In genomic region chr1:25922633-25923567, GRCh38 we compare ENCODE assay signal across 9 cellular contexts. TPM values are rescaled to one million over a fixed set of nuclear protein-coding genes. Genes with fewer than 3 reads are reported as not detected.
DNase-seq lines count a peak whose midpoint lies in the region; ATAC-seq, FAIRE-seq and TF ChIP-seq lines count a peak whose summit lies in the region.
"Had no signal": no experiment of that assay in that cellular context is flagged by ENCODE, and none has a peak within 500 bp of the region (broad histone marks: within the 10 kb centered on the region; RNA-seq: fewer than 3 reads in every experiment).

No MANE protein-coding gene starts in this region.

- SMC1A ChIA-PET in GM12878 (lab: Charles Lee; ENCODE audit: uncharacterized antibody, unreplicated experiment) = interaction anchor here (1.3 kb wide), 1 partner anchor 75 kb away, joined by 3 read pairs; the partner anchor contains the start of gene PAFAH2

- H3K9ac ChIP-seq in GM12878 (ENCODE audit: control insufficient read depth, insufficient read depth, low read length) = no peak overlapping the region; the same call in 1 of the 2 replicates

- H3K4me1 ChIP-seq in GM12878 (ENCODE audit: control insufficient read depth, insufficient read depth, low read length) = 0 out of 2 replicates have a peak, but pooled peaks cover 5% of the 10 kb centered on the region
- H3K4me1 ChIP-seq in iPS DF 6.9 (ENCODE audit: control insufficient read depth, insufficient read depth, low read length) = peaks cover 6% of the 10 kb centered on the region; the same call in 1 of the 2 replicates

- CTCF ChIA-PET in GM12878 (lab: Yijun Ruan, JAX) = interaction anchor here (0.6 kb wide), 1 partner anchor 102 kb away, joined by 3 read pairs; no protein-coding TSS in a partner anchor

- ATAC-seq in GM12878 (peak; percentile 52), GM21529 (IDR thresholded peaks at IDR 0.05; ENCODE audit: unreplicated experiment) (no peak)

- H3K27ac ChIP-seq in GM12878 (ENCODE audit: control insufficient read depth, insufficient read depth) (no peak overlapping the region), iPS DF 6.9 (ENCODE audit: low read length) (no peak overlapping the region)

- intact Hi-C loops in GM12878 (cut with micrococcal nuclease; ENCODE audit: unreplicated experiment) = no loop called here

- in situ Hi-C loops in ACHN (cut with HindIII; ENCODE audit: low pct_ligation_motif_present, low pct_unique_long_range_greater_than_20kb, low sequenced_read_pairs) (no loop called here), GM12878 (cut with MboI) (no loop called here)

- H4K20me1 ChIP-seq in GM12878 (ENCODE audit: control insufficient read depth, insufficient read depth) = no peaks in the 10 kb centered on the region; the same call in 1 of the 2 replicates

- 4% methylated on average over 69 of the region's 69 CpGs for WGBS in GM12878 (ENCODE audit: insufficient coverage, insufficient replicate concordance, low lambda C conversion rate, missing lambda C conversion rate)
- no CpG with 5 or more reads among the region's 69 CpGs for WGBS in iPS DF 6.9 (ENCODE audit: insufficient coverage, insufficient read length)

- no peak for TF ChIP-seq EP300 in GM12878 (IDR thresholded peaks at IDR 0.05; ENCODE audit: borderline replicate concordance in 1 of 2, control insufficient read depth in 1 of 2, low read depth in 2 of 2, low read length in 2 of 2)

- H3K36me3 ChIP-seq in GM12878 (ENCODE audit: control insufficient read depth in 2 of 2, insufficient read depth in 2 of 2, low read length in 1 of 2) (no peaks in the 10 kb centered on the region), iPS DF 6.9 (ENCODE audit: control insufficient read depth, insufficient read depth, low read length) (no peaks in the 10 kb centered on the region)

- H2AFZ ChIP-seq in GM12878 (ENCODE audit: control insufficient read depth, low read depth, low read length) = peak overlapping the region; percentile 23; the same call in 1 of the 2 replicates

- no peak for TF ChIP-seq CTCF in GM12878 (IDR thresholded peaks at IDR 0.05 in 2 of 3, conservative IDR thresholded peaks at IDR 0.05 in 1 of 3; ENCODE audit: control insufficient read depth in 2 of 3, extremely low read depth in 1 of 3, insufficient read depth in 1 of 3, low read depth in 3 of 3, low read length in 3 of 3)

- H3K27me3 ChIP-seq in GM12878 (replicated peaks in 1 of 2; ENCODE audit: control insufficient read depth in 2 of 2, insufficient read depth in 2 of 2, low read length in 1 of 2) (peaks cover 4 to 18% of the 10 kb centered on the region in 2 experiments), iPS DF 6.9 (ENCODE audit: control insufficient read depth, insufficient read depth, low read length) (no peaks in the 10 kb centered on the region)

- H3K4me3 ChIP-seq in GM12878 (peak overlapping the region; percentile 35; the same call in 1 of the 2 replicates), iPS DF 6.9 (ENCODE audit: low read length) (peak overlapping the region; percentile 75)

- BruUV-seq in GM12878 (replicated peaks; lab: Mats Ljungman, UMichigan) = no TSS peak

- H3K4me2 ChIP-seq in GM12878 (ENCODE audit: control insufficient read depth, insufficient read depth) = peak overlapping the region; percentile 89

- POLR2A ChIA-PET in GM12878 (lab: Charles Lee) = no interaction called here

- TF ChIP-seq RAD21 in GM12878 (IDR thresholded peaks at IDR 0.05; ENCODE audit: insufficient read depth, low read depth, low read length) = no peak

- TF ChIP-seq POLR2A in GM12878 (IDR thresholded peaks at IDR 0.05; ENCODE audit: low read depth, low read length) = no peak

- H3K79me2 ChIP-seq in GM12878 (ENCODE audit: control insufficient read depth, insufficient read depth, low read length) = no peaks in the 10 kb centered on the region

- DNase-seq in ACHN (peak; percentile 61), HCEC 1CT (peak; percentile 18), T-helper 2 cell (peak; percentile 12 to 71 (median 24)), GM12878 (ENCODE audit: low read depth, low spot score) (no peak), iPS DF 6.9 (ENCODE audit: low read depth, low spot score) (no peak), retina (peak; percentile 85), SKM-1 treated with dmso at 0.1 percent for 144 hours (lab: John Stamatoyannopoulos, UW; ENCODE audit: unreplicated experiment) (no peak)

- no peaks in the 10 kb centered on the region for H3K9me3 ChIP-seq in GM12878 (replicated peaks; ENCODE audit: control insufficient read depth, insufficient read depth, low read length)
- H3K9me3 ChIP-seq in iPS DF 6.9 (ENCODE audit: control insufficient read depth, insufficient read depth, low read length) = no peaks in the 10 kb centered on the region

- FAIRE-seq in GM12878 (lab: Jason Lieb, UNC) = no peak
- FAIRE-seq: islet of Langerhans had no signal

- RAD21 ChIA-PET in GM12878 (lab: Charles Lee; ENCODE audit: unreplicated experiment) = interaction anchor here (0.6 to 1.4 kb wide), 2 partner anchors 54 to 75 kb away, joined by 3 read pairs; partner anchors contain the start of gene PAFAH2

TF ChIP-seq in GM12878, 131 proteins besides CTCF, POLR2A, EP300 and RAD21:
- TF ChIP-seq TCF7 (IDR thresholded peaks at IDR 0.05; ENCODE audit: borderline replicate concordance) = no peak
- TF ChIP-seq RUNX3 (IDR thresholded peaks at IDR 0.05; ENCODE audit: low read length) = 0 out of 2 replicates have a peak, but pooled peaks have one; percentile 14
- 0 out of 2 replicates have a peak, but pooled peaks have one; percentile 27 for TF ChIP-seq BACH1 (IDR thresholded peaks at IDR 0.05; ENCODE audit: borderline replicate concordance)
- TF ChIP-seq EZH2 (IDR thresholded peaks at IDR 0.05; ENCODE audit: borderline replicate concordance, control insufficient read depth, low read depth, low read length) = 0 out of 2 replicates have a peak, but pooled peaks have one; percentile 27
- TF ChIP-seq BHLHE40 (IDR thresholded peaks at IDR 0.05; ENCODE audit: borderline replicate concordance in 1 of 2, low read depth in 2 of 2, low read length in 1 of 2) = peak; percentile 21 to 80; a peak in 3 of 4 replicates
- TF ChIP-seq RELA (IDR thresholded peaks at IDR 0.05; ENCODE audit: borderline replicate concordance, partially characterized antibody) = no peak
- TF ChIP-seq SUZ12 (IDR thresholded peaks at IDR 0.05; ENCODE audit: unreplicated experiment) = peak; percentile 57
- peak; percentile 52; the same call in 1 of the 2 replicates for TF ChIP-seq SPI1 (IDR thresholded peaks at IDR 0.05; ENCODE audit: borderline replicate concordance, insufficient read depth, low read depth, low read length)
- no peak for TF ChIP-seq CHD4 (IDR thresholded peaks at IDR 0.05)
- peak; percentile 48 for TF ChIP-seq YY1 (IDR thresholded peaks at IDR 0.05; ENCODE audit: low read depth, low read length)

RNA-seq across cellular contexts. Expression of gene STMN1, which starts 16.7 kb away (rescaled TPM):
- 45.7 and 49.5 TPM in 2 replicates for total RNA-seq in GM12878 (2013; cell fraction: nucleolus; rRNA removed)
- total RNA-seq in GM12878 (2014; rRNA removed) = 314 and 374 TPM in 2 replicates
- total RNA-seq in GM12878 (2014; rRNA removed; fragmentation: Illumina TruSeq; extraction: Trizol) = 248 and 281 TPM in 2 replicates
- 342 and 364 TPM in 2 replicates for total RNA-seq in GM12878 (2021)
- polyA plus RNA-seq in GM12878 (2011; ENCODE audit: low read depth) = 139 TPM
- 233 and 239 TPM in 2 replicates for polyA plus RNA-seq in GM12878 (2011; rRNA removed)
- 69.1 and 90.6 TPM in 2 replicates for polyA plus RNA-seq in GM12878 (2011; cell fraction: cytosol; rRNA removed)
- 111 and 178 TPM in 2 replicates for polyA plus RNA-seq in GM12878 (2011; cell fraction: nucleus; rRNA removed)
- polyA plus RNA-seq in GM12878 (2012) = 215 and 240 TPM in 2 replicates
- 864 and 1,025 TPM in 2 replicates for polyA plus RNA-seq in GM12878 (2014; fragmentation: Illumina TruSeq; extraction: Trizol)
- 1,000 to 10,000 TPM; 1,263 to 1,272 TPM for polyA plus RNA-seq in GM12878 (2014; fragmentation: Nextera tagmentation; extraction: Ambion mirVana)
- 220 and 240 TPM in 2 replicates for polyA plus RNA-seq in GM12878 (2014; rRNA removed)
- 100 to 1,000 TPM; 916 to 930 TPM for polyA plus RNA-seq in GM12878 (2016; fragmentation: Nextera tagmentation; extraction: Ambion mirVana)
- 22.4 and 25.2 TPM in 2 replicates for polyA minus RNA-seq in GM12878 (2011; rRNA and poly(A)+ RNA removed)
- polyA minus RNA-seq in GM12878 (2011; cell fraction: cytosol; rRNA and poly(A)+ RNA removed) = 17.4 and 25.5 TPM in 2 replicates
- 22.1 and 38.3 TPM in 2 replicates for polyA minus RNA-seq in GM12878 (2011; cell fraction: nucleus; rRNA and poly(A)+ RNA removed)

RNA-seq across cellular contexts. Expression of gene PAQR7, which starts 47.4 kb away (rescaled TPM):
- 16.7 and 17.9 TPM in 2 replicates for total RNA-seq in GM12878 (2013; cell fraction: nucleolus; rRNA removed)
- 6.7 and 7.0 TPM in 2 replicates for total RNA-seq in GM12878 (2014; rRNA removed)
- 5.3 and 5.7 TPM in 2 replicates for total RNA-seq in GM12878 (2014; rRNA removed; fragmentation: Illumina TruSeq; extraction: Trizol)
- total RNA-seq in GM12878 (2021) = 8.1 and 8.8 TPM in 2 replicates
- 5.0 TPM for polyA plus RNA-seq in GM12878 (2011; ENCODE audit: low read depth)
- 4.0 and 6.3 TPM in 2 replicates for polyA plus RNA-seq in GM12878 (2011; rRNA removed)
- 9.9 and 10.8 TPM in 2 replicates for polyA plus RNA-seq in GM12878 (2011; cell fraction: cytosol; rRNA removed)
- 5.9 and 6.0 TPM in 2 replicates for polyA plus RNA-seq in GM12878 (2011; cell fraction: nucleus; rRNA removed)
- polyA plus RNA-seq in GM12878 (2012) = 7.9 and 8.9 TPM in 2 replicates
- polyA plus RNA-seq in GM12878 (2014; fragmentation: Illumina TruSeq; extraction: Trizol) = 2.9 and 4.6 TPM in 2 replicates
- 1 to 10 TPM; 1.1 to 2.5 TPM for polyA plus RNA-seq in GM12878 (2014; fragmentation: Nextera tagmentation; extraction: Ambion mirVana)
- 5.3 and 6.1 TPM in 2 replicates for polyA plus RNA-seq in GM12878 (2014; rRNA removed)
- 1 to 10 TPM; 1.9 to 2.9 TPM for polyA plus RNA-seq in GM12878 (2016; fragmentation: Nextera tagmentation; extraction: Ambion mirVana)
- 14.2 and 23.7 TPM in 2 replicates for polyA minus RNA-seq in GM12878 (2011; rRNA and poly(A)+ RNA removed)
- 7.2 and 8.8 TPM in 2 replicates for polyA minus RNA-seq in GM12878 (2011; cell fraction: cytosol; rRNA and poly(A)+ RNA removed)
- 2.1 and 3.0 TPM in 2 replicates for polyA minus RNA-seq in GM12878 (2011; cell fraction: nucleus; rRNA and poly(A)+ RNA removed)

Comparison
In these comparisons a context has a peak if more than half of its experiments do, and no peak if none do; other contexts are left out.
1. DNase-seq: peak in ACHN (single experiment), HCEC 1CT (single experiment), T-helper 2 cell (5 of 5) and retina (single experiment); none in GM12878 (single experiment), iPS DF 6.9 (single experiment) and SKM-1 treated with dmso at 0.1 percent for 144 hours (single experiment).